In genomic region chr10:10765017-10765416, GRCh38 we compare ENCODE assay signal across 5 cellular contexts.
"Had no signal": no experiment of that assay in that cellular context is flagged by ENCODE, and none has a peak within 500 bp of the region (broad histone marks: within the 10 kb centered on the region; RNA-seq: fewer than 3 reads in every experiment).

No MANE protein-coding gene starts in this region.

- ATAC-seq: HepG2, K562 had no signal

- DNase-seq: IMR-90 had no signal

- H3K27ac ChIP-seq: HL-60 had no signal

- FAIRE-seq: HepG2, HTR-8/SVneo, K562 had no signal

- H3K4me3 ChIP-seq: K562 had no signal
